In the genomic region with DNA sequence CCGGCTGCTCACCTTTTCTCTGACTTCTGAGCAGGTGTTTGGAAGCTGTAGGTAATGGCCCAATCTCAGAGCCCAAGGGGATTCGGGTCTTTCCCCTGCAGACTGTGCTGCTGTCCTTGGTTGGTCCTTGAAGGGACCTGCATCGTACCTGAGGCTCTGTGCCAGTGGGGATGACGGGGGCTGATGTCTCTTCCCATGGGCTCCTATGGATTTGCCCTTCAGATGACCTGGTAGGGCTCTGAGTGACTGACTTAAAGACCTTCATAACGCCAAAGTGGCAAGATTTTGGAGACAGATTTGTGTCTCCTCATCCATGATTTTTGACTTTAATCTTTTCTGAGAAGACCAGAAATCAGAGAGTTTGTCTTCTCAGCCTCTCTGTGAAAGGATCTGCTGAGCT, we compare ENCODE assay signal across 15 cellular contexts.
"Had no signal": no experiment of that assay in that cellular context is flagged by ENCODE, and none has a peak within 500 bp of the region (broad histone marks: within the 10 kb centered on the region; RNA-seq: fewer than 3 reads in every experiment).

No MANE protein-coding gene starts in this region.

- H3K27me3 Mint-ChIP-seq: activated CD4-positive, alpha-beta T cell treated with anti-CD3 and anti-CD28 coated beads, Interleukin-2, amount 10 ng/mL, durations not matched to agents 7 days and 5 days; activated naive CD8-positive, alpha-beta T cell had no signal

- H3K4me3 Mint-ChIP-seq: activated CD4-positive, alpha-beta T cell treated with anti-CD3 and anti-CD28 coated beads, Interleukin-2, amount 10 ng/mL, durations not matched to agents 7 days and 5 days; activated CD8-positive, alpha-beta T cell treated with anti-CD3 and anti-CD28 coated beads, Interleukin-2, amount 10 ng/mL, durations not matched to agents 7 days and 5 days; activated naive CD8-positive, alpha-beta T cell; endodermal cell had no signal

- H3K27me3 ChIP-seq: left lung, ovary, transverse colon, vagina had no signal

- H3K36me3 Mint-ChIP-seq: activated naive CD8-positive, alpha-beta T cell had no signal

- H3K9me3 ChIP-seq: left lung, ovary, transverse colon, vagina had no signal

- DNase-seq: activated CD4-positive, alpha-beta T cell treated with anti-CD3 and anti-CD28 coated beads, Interleukin-2, amount 10 ng/mL, durations not matched to agents 7 days and 5 days; activated CD8-positive, alpha-beta T cell treated with anti-CD3 and anti-CD28 coated beads, Interleukin-2, amount 10 ng/mL, durations not matched to agents 7 days and 5 days; foreskin keratinocyte; glutamatergic neuron; kidney; left lung; mammary epithelial cell; ovary; stimulated activated naive CD4-positive, alpha-beta T cell treated with Interleukin-2 at 50 U/mL for 16 hours; transverse colon had no signal

- H3K4me3 ChIP-seq: left lung, ovary, transverse colon, vagina had no signal

- H3K27ac ChIP-seq: epithelial cell of prostate, foreskin keratinocyte, left lung, ovary, transverse colon, vagina had no signal

- ATAC-seq: activated CD4-positive, CD25-positive, alpha-beta regulatory T cell treated with anti-CD3 and anti-CD28 coated beads, Interleukin-2, amount 50 U/mL, for 24 hours; activated CD8-positive, alpha-beta T cell treated with anti-CD3 and anti-CD28 coated beads, Interleukin-2, amount 10 ng/mL, durations not matched to agents 7 days and 5 days; foreskin keratinocyte; left lung had no signal

- H3K4me1 ChIP-seq: foreskin keratinocyte had no signal

- H3K9me3 Mint-ChIP-seq: activated CD4-positive, alpha-beta T cell treated with anti-CD3 and anti-CD28 coated beads, Interleukin-2, amount 10 ng/mL, durations not matched to agents 7 days and 5 days; endodermal cell had no signal

- H3K27ac Mint-ChIP-seq: activated CD4-positive, alpha-beta T cell treated with anti-CD3 and anti-CD28 coated beads, Interleukin-2, amount 10 ng/mL, durations not matched to agents 7 days and 5 days; activated CD8-positive, alpha-beta T cell treated with anti-CD3 and anti-CD28 coated beads, Interleukin-2, amount 10 ng/mL, durations not matched to agents 7 days and 5 days; endodermal cell had no signal

- H3K36me3 ChIP-seq: left lung, ovary, transverse colon, vagina had no signal
